ENCODE assay signal across 8 cellular contexts in genomic region chr16:71808593-71809449, GRCh38. TPM values are rescaled to one million over a fixed set of nuclear protein-coding genes. Genes with fewer than 3 reads are reported as not detected.
DNase-seq lines count a peak whose midpoint lies in the region; ATAC-seq, FAIRE-seq and TF ChIP-seq lines count a peak whose summit lies in the region.

AP1G1 (minus strand) TSS chr16:71808834; CDS start chr16:71789479, 19,355 bp downstream.

- H4K91ac ChIP-seq in H1 (replicated peaks; ENCODE audit: insufficient read length, low read length), result peak within 1 kb of the TSS; percentile 90
- peak within 1 kb of the TSS; percentile 91 for H4K91ac ChIP-seq in mesenchymal stem cell (ENCODE audit: low read length)

- TF ChIP-seq EP300 in H1 (IDR thresholded peaks at IDR 0.05; ENCODE audit: borderline replicate concordance in 1 of 2, low read depth in 2 of 2, low read length in 2 of 2), result peak; percentile 10 to 75; a peak in 2 of 3 replicates

- TF ChIP-seq RAD21 in H1 (IDR thresholded peaks at IDR 0.05 in 1 of 2, conservative IDR thresholded peaks at IDR 0.05 in 1 of 2; ENCODE audit: low read depth in 2 of 2, low read length in 2 of 2), result no peak

- H3K4me2 ChIP-seq in H1 (ENCODE audit: insufficient read depth in 1 of 2, low read depth in 2 of 2, low read length in 2 of 2) (peak within 1 kb of the TSS; percentile 76 to 84), mesenchymal stem cell (ENCODE audit: low read length, poor library complexity, severe bottlenecking) (peak within 1 kb of the TSS; percentile 82)

- H4K5ac ChIP-seq in H1 (ENCODE audit: insufficient read length, low read depth, low read length), result peak within 1 kb of the TSS; percentile 97

- peak within 1 kb of the TSS; percentile 98 for H3K18ac ChIP-seq in H1 (ENCODE audit: extremely low read depth, low read length)
- H3K18ac ChIP-seq in mesenchymal stem cell (ENCODE audit: low read depth in 1 of 2, low read length in 2 of 2), result peak within 1 kb of the TSS; percentile 79 to 91

- TF ChIP-seq POLR2A in H1 (IDR thresholded peaks at IDR 0.05; ENCODE audit: control extremely low read depth in 1 of 2, low read depth in 2 of 2, low read length in 2 of 2), result peak; percentile 62 to 86

- no peaks in the 10 kb centered on the region for H3K4me1 Mint-ChIP-seq in Caco-2 (ENCODE audit: low read depth, unreplicated experiment)

- TF ChIP-seq CTCF in Caco-2 (IDR thresholded peaks at IDR 0.05; ENCODE audit: insufficient read depth in 1 of 2, low read depth in 1 of 2, low read length in 1 of 2, severe bottlenecking in 1 of 2, unreplicated experiment in 1 of 2), result no peak
- TF ChIP-seq CTCF in H1 (IDR thresholded peaks at IDR 0.05; ENCODE audit: control extremely low read depth in 1 of 3, insufficient read depth in 1 of 3, low read depth in 1 of 3, low read length in 3 of 3), result no peak

- CTCF ChIA-PET in Caco-2 (lab: Charles Lee) (interaction anchor here (1.0 to 1.7 kb wide), 3 partner anchors 74 to 244 kb away, joined by 3 to 7 read pairs (median 4); no protein-coding TSS in a partner anchor), H1 (lab: Charles Lee; ENCODE audit: partially characterized antibody) (interaction anchor here (0.8 kb wide), 1 partner anchor 57 kb away, joined by 3 read pairs; no protein-coding TSS in a partner anchor)

- peak; percentile 73 for ATAC-seq in GM21390 (IDR thresholded peaks at IDR 0.05; ENCODE audit: unreplicated experiment)

- 1% methylated on average over 52 of the region's 54 CpGs; no CpG with 5 or more reads in 1 of the 2 experiments for WGBS in H1 (ENCODE audit: extremely low coverage in 1 of 2, insufficient coverage in 1 of 2, insufficient read length in 1 of 2, insufficient replicate concordance in 2 of 2, low coverage in 1 of 2, low lambda C conversion rate in 2 of 2, missing lambda C conversion rate in 1 of 2), 2 experiments
- WGBS in mesenchymal stem cell, result 1% methylated on average over 36 of the region's 54 CpGs

- H2AFZ ChIP-seq in H1 (ENCODE audit: low read length) (peak within 1 kb of the TSS; percentile 100), mesenchymal stem cell (ENCODE audit: low read depth, low read length) (peak within 1 kb of the TSS; percentile 81)

- H2AK5ac ChIP-seq in H1 (ENCODE audit: low read depth, low read length) (no peak within 1 kb of the TSS; the same call in 1 of the 2 replicates), mesenchymal stem cell (ENCODE audit: low read length, severe bottlenecking) (peak within 1 kb of the TSS; percentile 11)

- H3K9ac ChIP-seq in H1 (replicated peaks in 1 of 4; ENCODE audit: extremely low read depth in 1 of 4, low read depth in 3 of 4, low read length in 3 of 4) (peak within 1 kb of the TSS; percentile 95 to 100 (median 99)), mesenchymal stem cell (ENCODE audit: low read length) (peak within 1 kb of the TSS; percentile 100)

- peak within 1 kb of the TSS; percentile 75 for H2BK120ac ChIP-seq in H1 (replicated peaks; ENCODE audit: low read depth, low read length)
- peak within 1 kb of the TSS; percentile 87 for H2BK120ac ChIP-seq in mesenchymal stem cell (ENCODE audit: low read depth, low read length)

- H3K4me3 ChIP-seq in Caco-2 (ENCODE audit: low read depth, low read length) (peak within 1 kb of the TSS; percentile 83), H1 (ENCODE audit: extremely low read depth in 1 of 4, insufficient read depth in 2 of 4, low read depth in 3 of 4, low read length in 4 of 4) (peak within 1 kb of the TSS; percentile 81 to 97 (median 86)), mesenchymal stem cell (ENCODE audit: insufficient read depth in 1 of 2, low read depth in 1 of 2, low read length in 2 of 2) (peak within 1 kb of the TSS; percentile 91 to 92)

- H4K20me1 ChIP-seq in H1 (replicated peaks in 1 of 2; ENCODE audit: control insufficient read depth in 1 of 2, insufficient read depth in 2 of 2, low read length in 2 of 2), result no peaks in the 10 kb centered on the region

- 0 out of 2 replicates have a peak, but pooled peaks cover 16% of the 10 kb centered on the region for H3K4me1 ChIP-seq in Caco-2
- peaks cover 0 to 3% (median 0%) of the 10 kb centered on the region in 4 experiments; a peak in 2 of 7 replicates for H3K4me1 ChIP-seq in H1 (replicated peaks in 1 of 4; ENCODE audit: control insufficient read depth in 3 of 4, insufficient read depth in 4 of 4, low read length in 3 of 4)
- peaks cover 8% of the 10 kb centered on the region for H3K4me1 ChIP-seq in mesenchymal stem cell (ENCODE audit: control insufficient read depth, insufficient read depth, low read depth, low read length)

- H3K9me3 ChIP-seq in Caco-2 (no peaks in the 10 kb centered on the region), H1 (ENCODE audit: insufficient read depth in 2 of 2, low read depth in 1 of 2, low read length in 1 of 2) (no peaks in the 10 kb centered on the region), mesenchymal stem cell (ENCODE audit: control insufficient read depth, low read length) (no peaks in the 10 kb centered on the region)

- peak within 1 kb of the TSS; percentile 93 for H3K4me3 Mint-ChIP-seq in Caco-2 (ENCODE audit: unreplicated experiment)

- H3K14ac ChIP-seq in H1 (ENCODE audit: insufficient read length) (no peak within 1 kb of the TSS), mesenchymal stem cell (ENCODE audit: low read length in 2 of 2) (peak within 1 kb of the TSS; percentile 81 to 86)

- H3K27ac ChIP-seq in H1 (ENCODE audit: low read depth, low read length), result peak within 1 kb of the TSS; percentile 100
- H3K27ac ChIP-seq in mesenchymal stem cell (ENCODE audit: low read length, poor library complexity, severe bottlenecking), result peak within 1 kb of the TSS; percentile 98

- H3K36me3 Mint-ChIP-seq in Caco-2 (ENCODE audit: insufficient read depth, unreplicated experiment), result peaks cover 36% of the 10 kb centered on the region

- H3K79me1 ChIP-seq in H1 (ENCODE audit: low read depth, low read length) (peaks cover 3% of the 10 kb centered on the region; the same call in 1 of the 2 replicates), mesenchymal stem cell (replicated peaks; ENCODE audit: low read length, poor library complexity, severe bottlenecking) (peaks cover 2% of the 10 kb centered on the region)

- H3K9me3 Mint-ChIP-seq in Caco-2 (ENCODE audit: unreplicated experiment), result no peaks in the 10 kb centered on the region

- H3K4ac ChIP-seq in H1 (replicated peaks; ENCODE audit: insufficient read length, low read depth, low read length), result peak within 1 kb of the TSS; percentile 74
- H3K4ac ChIP-seq in mesenchymal stem cell (ENCODE audit: low read depth in 1 of 2, low read length in 2 of 2), result peak within 1 kb of the TSS; percentile 45 to 95

- H2BK15ac ChIP-seq in H1 (ENCODE audit: low read length) (peak within 1 kb of the TSS; percentile 46; the same call in 1 of the 2 replicates), mesenchymal stem cell (ENCODE audit: low read depth, poor library complexity, severe bottlenecking) (peak within 1 kb of the TSS; percentile 15)

- peak within 1 kb of the TSS; percentile 94 for H3K56ac ChIP-seq in H1 (replicated peaks; ENCODE audit: insufficient read length, low read depth, low read length)

- H2BK5ac ChIP-seq in H1 (ENCODE audit: low read depth, low read length) (peak within 1 kb of the TSS; percentile 100), mesenchymal stem cell (ENCODE audit: low read depth, low read length, poor library complexity, severe bottlenecking) (peak within 1 kb of the TSS; percentile 91)

- H4K8ac ChIP-seq in H1 (ENCODE audit: extremely low read depth, insufficient read depth, low read length) (peak within 1 kb of the TSS; percentile 99; the same call in 1 of the 2 replicates), mesenchymal stem cell (ENCODE audit: low read length) (peak within 1 kb of the TSS; percentile 93)

- POLR2A ChIA-PET in Caco-2 (lab: Charles Lee) (interaction anchor here (0.6 to 1.6 kb wide), 12 partner anchors 14 to 285 kb away, joined by 3 to 9 read pairs (median 4); partner anchors contain the start of genes DHX38 and TXNL4B), H1 (lab: Charles Lee; ENCODE audit: partially characterized antibody) (interaction anchor here (0.6 to 2.6 kb wide), 22 partner anchors 8 to 181 kb away, joined by 3 to 11 read pairs (median 4); partner anchors contain the start of genes ATXN1L and IST1)

- H3K27me3 Mint-ChIP-seq in Caco-2 (ENCODE audit: insufficient read depth, unreplicated experiment), result no peaks in the 10 kb centered on the region

- no peak within 1 kb of the TSS for H2BK20ac ChIP-seq in H1 (ENCODE audit: low read length)

- BruUV-seq in Caco-2 (replicated peaks; lab: Mats Ljungman, UMichigan), result TSS peak; percentile 50

- H2BK12ac ChIP-seq in H1 (ENCODE audit: low read depth, low read length) (peak within 1 kb of the TSS; percentile 100; the same call in 1 of the 2 replicates), mesenchymal stem cell (ENCODE audit: low read length in 2 of 2) (no peak within 1 kb of the TSS)

- intact Hi-C loops in Caco-2 (cut with micrococcal nuclease; ENCODE audit: unreplicated experiment), result loop anchor here (1.0 to 10.0 kb wide), 4 partner anchors 37 to 156 kb away; partner anchors contain the start of gene IST1

- peaks cover 6% of the 10 kb centered on the region for H3K23me2 ChIP-seq in H1 (ENCODE audit: low read depth, low read length)

- no peaks in the 10 kb centered on the region; the same call in 1 of the 2 replicates for H3K36me3 ChIP-seq in Caco-2 (ENCODE audit: control insufficient read depth, insufficient read depth, low read length)
- H3K36me3 ChIP-seq in H1 (ENCODE audit: control insufficient read depth in 2 of 4, insufficient read depth in 4 of 4, low read length in 3 of 4), result peaks cover 0 to 7% (median 0%) of the 10 kb centered on the region in 4 experiments; a peak in 1 of 8 replicates
- H3K36me3 ChIP-seq in mesenchymal stem cell (ENCODE audit: control insufficient read depth in 1 of 2, insufficient read depth in 2 of 2, low read depth in 1 of 2, low read length in 2 of 2), result peaks cover 4 to 14% of the 10 kb centered on the region in 2 experiments

- no peaks in the 10 kb centered on the region for H3K27me3 ChIP-seq in Caco-2 (replicated peaks; ENCODE audit: control insufficient read depth, insufficient read depth, low read length)
- H3K27me3 ChIP-seq in H1 (replicated peaks in 1 of 4; ENCODE audit: control insufficient read depth in 3 of 4, extremely low read depth in 1 of 4, insufficient read depth in 3 of 4, low read length in 3 of 4), result no peaks in the 10 kb centered on the region
- no peaks in the 10 kb centered on the region for H3K27me3 ChIP-seq in mesenchymal stem cell (ENCODE audit: control insufficient read depth in 1 of 2, insufficient read depth in 1 of 2, low read length in 2 of 2)

- DNase-seq in Caco-2 (peak; percentile 97 to 99), HUDEP-2 (lab: John Stamatoyannopoulos, UW; ENCODE audit: unreplicated experiment in 76 of 76) (peak; percentile 33 to 95 (median 90)), NOMO-1 treated with dmso at 0.1 percent for 144 hours (lab: John Stamatoyannopoulos, UW; ENCODE audit: unreplicated experiment) (peak; percentile 95), H1 (ENCODE audit: low read depth in 1 of 2, low spot score in 2 of 2) (peak; percentile 88 to 92), mesenchymal stem cell (peak; percentile 99)
- DNase-seq in activated CD8-positive, alpha-beta memory T cell treated with anti-CD3 and anti-CD28 coated beads for 48 hours (ENCODE audit: low read depth in 2 of 3, low spot score in 2 of 3), result peak; percentile 75 to 79 (median 76)
- peak; percentile 75 for DNase-seq in stimulated activated CD8-positive, alpha-beta memory T cell treated with anti-CD3 and anti-CD28 coated beads, Interleukin-12 subunit alpha, Interleukin-12 subunit beta, amount 100 ng/mL, for 24 hours (ENCODE audit: extremely low read depth)

- no peak for FAIRE-seq in H1 (lab: Jason Lieb, UNC)

- no peak within 1 kb of the TSS for H3K23ac ChIP-seq in H1 (ENCODE audit: insufficient read length)
- H3K23ac ChIP-seq in mesenchymal stem cell (ENCODE audit: low read length in 2 of 2), result peak within 1 kb of the TSS; percentile 91 to 96

- peaks cover 13 to 42% of the 10 kb centered on the region in 2 experiments for H3K79me2 ChIP-seq in H1 (ENCODE audit: control insufficient read depth in 1 of 2, insufficient read depth in 2 of 2, low read length in 2 of 2)

- peak within 1 kb of the TSS; percentile 97 for H3K27ac Mint-ChIP-seq in Caco-2 (ENCODE audit: unreplicated experiment)

RNA-seq across cellular contexts. Expression of gene AP1G1, which starts in this region (rescaled TPM):
- 135 and 139 TPM in 2 replicates for total RNA-seq in Caco-2 (2022)
- 67.9 and 68.4 TPM in 2 replicates for total RNA-seq in H1 (2021; fragmentation: NEBNext Ultra II Directional; extraction: Animal tissue kit (Norgen Biotek cat#: 25700))
- polyA plus RNA-seq in H1 (2011; rRNA removed), result 35.2 and 43.9 TPM in 2 replicates
- polyA plus RNA-seq in H1 (2011; cell fraction: cytosol; rRNA removed), result 36.6 TPM
- 37.1 TPM for polyA plus RNA-seq in H1 (2011; cell fraction: nucleus; rRNA removed)
- polyA plus RNA-seq in H1 (2012, experiment 1 of 2), result 30.6 to 53.3 TPM (median 40.2 TPM) in 4 replicates
- 3.4 TPM for polyA plus RNA-seq in H1 (2012, experiment 2 of 2)
- polyA plus RNA-seq in H1 (2013, experiment 1 of 2), result 31.6 TPM
- 31.2 TPM for polyA plus RNA-seq in H1 (2013, experiment 2 of 2)
- 128 and 152 TPM in 2 replicates for polyA minus RNA-seq in H1 (2011; rRNA and poly(A)+ RNA removed)
- polyA minus RNA-seq in H1 (2011; cell fraction: cytosol; rRNA and poly(A)+ RNA removed), result 61.9 TPM
- 94.5 TPM for polyA minus RNA-seq in H1 (2011; cell fraction: nucleus; rRNA and poly(A)+ RNA removed)
- 36.5 TPM for polyA plus RNA-seq in mesenchymal stem cell (2013, experiment 1 of 2)
- polyA plus RNA-seq in mesenchymal stem cell (2013, experiment 2 of 2), result 36.7 TPM

Comparison
In these comparisons a context has a peak if more than half of its experiments do, and no peak if none do; other contexts are left out.
1. Peak in every context shown above with its lines: DNase-seq, ATAC-seq, H3K4me3 ChIP-seq and H3K27ac ChIP-seq.